ENCODE assay signal across 1 cellular context in the genomic region with DNA sequence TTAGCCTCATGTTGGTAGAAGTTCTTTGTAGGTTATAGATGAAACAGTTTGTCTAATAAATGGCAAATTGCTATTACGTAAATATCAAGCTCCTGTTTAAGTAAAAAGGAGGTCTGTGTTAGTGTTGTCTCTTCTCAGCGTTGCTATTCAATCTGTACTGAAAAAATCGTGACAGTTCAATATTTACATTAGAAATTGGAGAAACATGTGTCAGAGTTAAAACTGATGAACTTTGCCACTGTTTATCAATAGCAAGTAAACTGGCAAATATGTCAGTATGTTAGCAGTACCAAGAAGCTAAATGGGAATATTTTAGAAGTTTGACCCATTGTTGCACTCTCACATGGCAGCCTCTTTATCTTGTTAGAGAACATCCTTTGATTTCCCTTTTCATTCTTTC.
TF ChIP-seq lines count a peak whose summit lies in the region.

No MANE protein-coding gene starts in this region.

TF ChIP-seq in HepG2, 621 proteins besides CTCF, POLR2A, EP300 and RAD21 (continued from another document and continues in another):
- TF ChIP-seq, protein P1, sequence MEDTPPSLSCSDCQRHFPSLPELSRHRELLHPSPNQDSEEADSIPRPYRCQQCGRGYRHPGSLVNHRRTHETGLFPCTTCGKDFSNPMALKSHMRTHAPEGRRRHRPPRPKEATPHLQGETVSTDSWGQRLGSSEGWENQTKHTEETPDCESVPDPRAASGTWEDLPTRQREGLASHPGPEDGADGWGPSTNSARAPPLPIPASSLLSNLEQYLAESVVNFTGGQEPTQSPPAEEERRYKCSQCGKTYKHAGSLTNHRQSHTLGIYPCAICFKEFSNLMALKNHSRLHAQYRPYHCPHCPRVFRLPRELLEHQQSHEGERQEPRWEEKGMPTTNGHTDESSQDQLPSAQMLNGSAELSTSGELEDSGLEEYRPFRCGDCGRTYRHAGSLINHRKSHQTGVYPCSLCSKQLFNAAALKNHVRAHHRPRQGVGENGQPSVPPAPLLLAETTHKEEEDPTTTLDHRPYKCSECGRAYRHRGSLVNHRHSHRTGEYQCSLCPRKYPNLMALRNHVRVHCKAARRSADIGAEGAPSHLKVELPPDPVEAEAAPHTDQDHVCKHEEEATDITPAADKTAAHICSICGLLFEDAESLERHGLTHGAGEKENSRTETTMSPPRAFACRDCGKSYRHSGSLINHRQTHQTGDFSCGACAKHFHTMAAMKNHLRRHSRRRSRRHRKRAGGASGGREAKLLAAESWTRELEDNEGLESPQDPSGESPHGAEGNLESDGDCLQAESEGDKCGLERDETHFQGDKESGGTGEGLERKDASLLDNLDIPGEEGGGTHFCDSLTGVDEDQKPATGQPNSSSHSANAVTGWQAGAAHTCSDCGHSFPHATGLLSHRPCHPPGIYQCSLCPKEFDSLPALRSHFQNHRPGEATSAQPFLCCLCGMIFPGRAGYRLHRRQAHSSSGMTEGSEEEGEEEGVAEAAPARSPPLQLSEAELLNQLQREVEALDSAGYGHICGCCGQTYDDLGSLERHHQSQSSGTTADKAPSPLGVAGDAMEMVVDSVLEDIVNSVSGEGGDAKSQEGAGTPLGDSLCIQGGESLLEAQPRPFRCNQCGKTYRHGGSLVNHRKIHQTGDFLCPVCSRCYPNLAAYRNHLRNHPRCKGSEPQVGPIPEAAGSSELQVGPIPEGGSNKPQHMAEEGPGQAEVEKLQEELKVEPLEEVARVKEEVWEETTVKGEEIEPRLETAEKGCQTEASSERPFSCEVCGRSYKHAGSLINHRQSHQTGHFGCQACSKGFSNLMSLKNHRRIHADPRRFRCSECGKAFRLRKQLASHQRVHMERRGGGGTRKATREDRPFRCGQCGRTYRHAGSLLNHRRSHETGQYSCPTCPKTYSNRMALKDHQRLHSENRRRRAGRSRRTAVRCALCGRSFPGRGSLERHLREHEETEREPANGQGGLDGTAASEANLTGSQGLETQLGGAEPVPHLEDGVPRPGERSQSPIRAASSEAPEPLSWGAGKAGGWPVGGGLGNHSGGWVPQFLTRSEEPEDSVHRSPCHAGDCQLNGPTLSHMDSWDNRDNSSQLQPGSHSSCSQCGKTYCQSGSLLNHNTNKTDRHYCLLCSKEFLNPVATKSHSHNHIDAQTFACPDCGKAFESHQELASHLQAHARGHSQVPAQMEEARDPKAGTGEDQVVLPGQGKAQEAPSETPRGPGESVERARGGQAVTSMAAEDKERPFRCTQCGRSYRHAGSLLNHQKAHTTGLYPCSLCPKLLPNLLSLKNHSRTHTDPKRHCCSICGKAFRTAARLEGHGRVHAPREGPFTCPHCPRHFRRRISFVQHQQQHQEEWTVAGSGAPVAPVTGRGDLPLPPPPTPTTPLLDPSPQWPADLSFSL (CRISPR knock-in tag; IDR thresholded peaks at IDR 0.05), result no peak
- no peak for TF ChIP-seq ZNF883 (CRISPR knock-in tag; IDR thresholded peaks at IDR 0.05; ENCODE audit: not compliant biosample characterization)
- TF ChIP-seq, protein P2, sequence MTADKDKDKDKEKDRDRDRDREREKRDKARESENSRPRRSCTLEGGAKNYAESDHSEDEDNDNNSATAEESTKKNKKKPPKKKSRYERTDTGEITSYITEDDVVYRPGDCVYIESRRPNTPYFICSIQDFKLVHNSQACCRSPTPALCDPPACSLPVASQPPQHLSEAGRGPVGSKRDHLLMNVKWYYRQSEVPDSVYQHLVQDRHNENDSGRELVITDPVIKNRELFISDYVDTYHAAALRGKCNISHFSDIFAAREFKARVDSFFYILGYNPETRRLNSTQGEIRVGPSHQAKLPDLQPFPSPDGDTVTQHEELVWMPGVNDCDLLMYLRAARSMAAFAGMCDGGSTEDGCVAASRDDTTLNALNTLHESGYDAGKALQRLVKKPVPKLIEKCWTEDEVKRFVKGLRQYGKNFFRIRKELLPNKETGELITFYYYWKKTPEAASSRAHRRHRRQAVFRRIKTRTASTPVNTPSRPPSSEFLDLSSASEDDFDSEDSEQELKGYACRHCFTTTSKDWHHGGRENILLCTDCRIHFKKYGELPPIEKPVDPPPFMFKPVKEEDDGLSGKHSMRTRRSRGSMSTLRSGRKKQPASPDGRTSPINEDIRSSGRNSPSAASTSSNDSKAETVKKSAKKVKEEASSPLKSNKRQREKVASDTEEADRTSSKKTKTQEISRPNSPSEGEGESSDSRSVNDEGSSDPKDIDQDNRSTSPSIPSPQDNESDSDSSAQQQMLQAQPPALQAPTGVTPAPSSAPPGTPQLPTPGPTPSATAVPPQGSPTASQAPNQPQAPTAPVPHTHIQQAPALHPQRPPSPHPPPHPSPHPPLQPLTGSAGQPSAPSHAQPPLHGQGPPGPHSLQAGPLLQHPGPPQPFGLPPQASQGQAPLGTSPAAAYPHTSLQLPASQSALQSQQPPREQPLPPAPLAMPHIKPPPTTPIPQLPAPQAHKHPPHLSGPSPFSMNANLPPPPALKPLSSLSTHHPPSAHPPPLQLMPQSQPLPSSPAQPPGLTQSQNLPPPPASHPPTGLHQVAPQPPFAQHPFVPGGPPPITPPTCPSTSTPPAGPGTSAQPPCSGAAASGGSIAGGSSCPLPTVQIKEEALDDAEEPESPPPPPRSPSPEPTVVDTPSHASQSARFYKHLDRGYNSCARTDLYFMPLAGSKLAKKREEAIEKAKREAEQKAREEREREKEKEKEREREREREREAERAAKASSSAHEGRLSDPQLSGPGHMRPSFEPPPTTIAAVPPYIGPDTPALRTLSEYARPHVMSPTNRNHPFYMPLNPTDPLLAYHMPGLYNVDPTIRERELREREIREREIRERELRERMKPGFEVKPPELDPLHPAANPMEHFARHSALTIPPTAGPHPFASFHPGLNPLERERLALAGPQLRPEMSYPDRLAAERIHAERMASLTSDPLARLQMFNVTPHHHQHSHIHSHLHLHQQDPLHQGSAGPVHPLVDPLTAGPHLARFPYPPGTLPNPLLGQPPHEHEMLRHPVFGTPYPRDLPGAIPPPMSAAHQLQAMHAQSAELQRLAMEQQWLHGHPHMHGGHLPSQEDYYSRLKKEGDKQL (CRISPR knock-in tag; IDR thresholded peaks at IDR 0.05; ENCODE audit: low read depth), result peak; percentile 61
- no peak for TF ChIP-seq ZNF879 (CRISPR knock-in tag; IDR thresholded peaks at IDR 0.05)
- TF ChIP-seq ZKSCAN8 (CRISPR knock-in tag; IDR thresholded peaks at IDR 0.05; ENCODE audit: borderline replicate concordance), result peak; percentile 55; the same call in 1 of the 2 replicates
- TF ChIP-seq TARDBP (CRISPR knock-in tag; IDR thresholded peaks at IDR 0.05), result peak; percentile 62; the same call in 1 of the 2 replicates
- TF ChIP-seq, protein P3, sequence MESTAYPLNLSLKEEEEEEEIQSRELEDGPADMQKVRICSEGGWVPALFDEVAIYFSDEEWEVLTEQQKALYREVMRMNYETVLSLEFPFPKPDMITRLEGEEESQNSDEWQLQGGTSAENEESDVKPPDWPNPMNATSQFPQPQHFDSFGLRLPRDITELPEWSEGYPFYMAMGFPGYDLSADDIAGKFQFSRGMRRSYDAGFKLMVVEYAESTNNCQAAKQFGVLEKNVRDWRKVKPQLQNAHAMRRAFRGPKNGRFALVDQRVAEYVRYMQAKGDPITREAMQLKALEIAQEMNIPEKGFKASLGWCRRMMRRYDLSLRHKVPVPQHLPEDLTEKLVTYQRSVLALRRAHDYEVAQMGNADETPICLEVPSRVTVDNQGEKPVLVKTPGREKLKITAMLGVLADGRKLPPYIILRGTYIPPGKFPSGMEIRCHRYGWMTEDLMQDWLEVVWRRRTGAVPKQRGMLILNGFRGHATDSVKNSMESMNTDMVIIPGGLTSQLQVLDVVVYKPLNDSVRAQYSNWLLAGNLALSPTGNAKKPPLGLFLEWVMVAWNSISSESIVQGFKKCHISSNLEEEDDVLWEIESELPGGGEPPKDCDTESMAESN (CRISPR knock-in tag; conservative IDR thresholded peaks at IDR 0.05), result no peak
- no peak for TF ChIP-seq PAX8 (CRISPR knock-in tag; IDR thresholded peaks at IDR 0.05; ENCODE audit: borderline replicate concordance)
- no peak for TF ChIP-seq WIZ (CRISPR knock-in tag; IDR thresholded peaks at IDR 0.05)
- no peak for TF ChIP-seq ZNF713 (CRISPR knock-in tag; IDR thresholded peaks at IDR 0.05)
- peak; percentile 62; the same call in 1 of the 2 replicates for TF ChIP-seq ATF1 (CRISPR knock-in tag; IDR thresholded peaks at IDR 0.05)
- TF ChIP-seq, protein P4, sequence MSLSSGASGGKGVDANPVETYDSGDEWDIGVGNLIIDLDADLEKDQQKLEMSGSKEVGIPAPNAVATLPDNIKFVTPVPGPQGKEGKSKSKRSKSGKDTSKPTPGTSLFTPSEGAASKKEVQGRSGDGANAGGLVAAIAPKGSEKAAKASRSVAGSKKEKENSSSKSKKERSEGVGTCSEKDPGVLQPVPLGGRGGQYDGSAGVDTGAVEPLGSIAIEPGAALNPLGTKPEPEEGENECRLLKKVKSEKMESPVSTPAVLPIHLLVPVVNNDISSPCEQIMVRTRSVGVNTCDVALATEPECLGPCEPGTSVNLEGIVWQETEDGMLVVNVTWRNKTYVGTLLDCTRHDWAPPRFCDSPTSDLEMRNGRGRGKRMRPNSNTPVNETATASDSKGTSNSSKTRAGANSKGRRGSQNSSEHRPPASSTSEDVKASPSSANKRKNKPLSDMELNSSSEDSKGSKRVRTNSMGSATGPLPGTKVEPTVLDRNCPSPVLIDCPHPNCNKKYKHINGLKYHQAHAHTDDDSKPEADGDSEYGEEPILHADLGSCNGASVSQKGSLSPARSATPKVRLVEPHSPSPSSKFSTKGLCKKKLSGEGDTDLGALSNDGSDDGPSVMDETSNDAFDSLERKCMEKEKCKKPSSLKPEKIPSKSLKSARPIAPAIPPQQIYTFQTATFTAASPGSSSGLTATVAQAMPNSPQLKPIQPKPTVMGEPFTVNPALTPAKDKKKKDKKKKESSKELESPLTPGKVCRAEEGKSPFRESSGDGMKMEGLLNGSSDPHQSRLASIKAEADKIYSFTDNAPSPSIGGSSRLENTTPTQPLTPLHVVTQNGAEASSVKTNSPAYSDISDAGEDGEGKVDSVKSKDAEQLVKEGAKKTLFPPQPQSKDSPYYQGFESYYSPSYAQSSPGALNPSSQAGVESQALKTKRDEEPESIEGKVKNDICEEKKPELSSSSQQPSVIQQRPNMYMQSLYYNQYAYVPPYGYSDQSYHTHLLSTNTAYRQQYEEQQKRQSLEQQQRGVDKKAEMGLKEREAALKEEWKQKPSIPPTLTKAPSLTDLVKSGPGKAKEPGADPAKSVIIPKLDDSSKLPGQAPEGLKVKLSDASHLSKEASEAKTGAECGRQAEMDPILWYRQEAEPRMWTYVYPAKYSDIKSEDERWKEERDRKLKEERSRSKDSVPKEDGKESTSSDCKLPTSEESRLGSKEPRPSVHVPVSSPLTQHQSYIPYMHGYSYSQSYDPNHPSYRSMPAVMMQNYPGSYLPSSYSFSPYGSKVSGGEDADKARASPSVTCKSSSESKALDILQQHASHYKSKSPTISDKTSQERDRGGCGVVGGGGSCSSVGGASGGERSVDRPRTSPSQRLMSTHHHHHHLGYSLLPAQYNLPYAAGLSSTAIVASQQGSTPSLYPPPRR (CRISPR knock-in tag; IDR thresholded peaks at IDR 0.05; ENCODE audit: borderline replicate concordance), result peak; percentile 85
- TF ChIP-seq RARA (CRISPR knock-in tag; IDR thresholded peaks at IDR 0.05), result peak; percentile 90
- no peak for TF ChIP-seq CC2D1A (CRISPR knock-in tag; IDR thresholded peaks at IDR 0.05)
- TF ChIP-seq MTA1 (CRISPR knock-in tag; IDR thresholded peaks at IDR 0.05; ENCODE audit: borderline replicate concordance), result no peak
- TF ChIP-seq ZNF12 (CRISPR knock-in tag; IDR thresholded peaks at IDR 0.05), result 0 out of 2 replicates have a peak, but pooled peaks have one; percentile 34
- no peak for TF ChIP-seq PRPF4 (IDR thresholded peaks at IDR 0.05; ENCODE audit: low read depth, low read length, poor library complexity, severe bottlenecking)
- TF ChIP-seq SCMH1 (CRISPR knock-in tag; IDR thresholded peaks at IDR 0.05; ENCODE audit: borderline replicate concordance), result no peak
- TF ChIP-seq KLF12 (CRISPR knock-in tag; IDR thresholded peaks at IDR 0.05; ENCODE audit: borderline replicate concordance), result no peak
- no peak for TF ChIP-seq TGIF2 (CRISPR knock-in tag; IDR thresholded peaks at IDR 0.05)
- peak; percentile 91; the same call in 1 of the 2 replicates for TF ChIP-seq FOXJ3 (CRISPR knock-in tag; IDR thresholded peaks at IDR 0.05; ENCODE audit: borderline replicate concordance)
- TF ChIP-seq IRX3 (CRISPR knock-in tag; IDR thresholded peaks at IDR 0.05; ENCODE audit: borderline replicate concordance, low read depth), result no peak
- TF ChIP-seq DPF2 (CRISPR knock-in tag; IDR thresholded peaks at IDR 0.05; ENCODE audit: borderline replicate concordance, low read depth), result peak; percentile 85; the same call in 1 of the 2 replicates
- TF ChIP-seq, protein P5, sequence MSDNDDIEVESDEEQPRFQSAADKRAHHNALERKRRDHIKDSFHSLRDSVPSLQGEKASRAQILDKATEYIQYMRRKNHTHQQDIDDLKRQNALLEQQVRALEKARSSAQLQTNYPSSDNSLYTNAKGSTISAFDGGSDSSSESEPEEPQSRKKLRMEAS (IDR thresholded peaks at IDR 0.05), result peak; percentile 37; the same call in 1 of the 2 replicates
- TF ChIP-seq ZNF703 (CRISPR knock-in tag; IDR thresholded peaks at IDR 0.05; ENCODE audit: borderline replicate concordance), result no peak
- TF ChIP-seq, protein P6, sequence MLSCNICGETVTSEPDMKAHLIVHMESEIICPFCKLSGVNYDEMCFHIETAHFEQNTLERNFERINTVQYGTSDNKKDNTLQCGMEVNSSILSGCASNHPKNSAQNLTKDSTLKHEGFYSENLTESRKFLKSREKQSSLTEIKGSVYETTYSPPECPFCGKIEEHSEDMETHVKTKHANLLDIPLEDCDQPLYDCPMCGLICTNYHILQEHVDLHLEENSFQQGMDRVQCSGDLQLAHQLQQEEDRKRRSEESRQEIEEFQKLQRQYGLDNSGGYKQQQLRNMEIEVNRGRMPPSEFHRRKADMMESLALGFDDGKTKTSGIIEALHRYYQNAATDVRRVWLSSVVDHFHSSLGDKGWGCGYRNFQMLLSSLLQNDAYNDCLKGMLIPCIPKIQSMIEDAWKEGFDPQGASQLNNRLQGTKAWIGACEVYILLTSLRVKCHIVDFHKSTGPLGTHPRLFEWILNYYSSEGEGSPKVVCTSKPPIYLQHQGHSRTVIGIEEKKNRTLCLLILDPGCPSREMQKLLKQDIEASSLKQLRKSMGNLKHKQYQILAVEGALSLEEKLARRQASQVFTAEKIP (CRISPR knock-in tag; IDR thresholded peaks at IDR 0.05; ENCODE audit: borderline replicate concordance), result no peak
- TF ChIP-seq KDM6A (CRISPR knock-in tag; IDR thresholded peaks at IDR 0.05; ENCODE audit: low read depth), result peak; percentile 78
- TF ChIP-seq, protein P7, sequence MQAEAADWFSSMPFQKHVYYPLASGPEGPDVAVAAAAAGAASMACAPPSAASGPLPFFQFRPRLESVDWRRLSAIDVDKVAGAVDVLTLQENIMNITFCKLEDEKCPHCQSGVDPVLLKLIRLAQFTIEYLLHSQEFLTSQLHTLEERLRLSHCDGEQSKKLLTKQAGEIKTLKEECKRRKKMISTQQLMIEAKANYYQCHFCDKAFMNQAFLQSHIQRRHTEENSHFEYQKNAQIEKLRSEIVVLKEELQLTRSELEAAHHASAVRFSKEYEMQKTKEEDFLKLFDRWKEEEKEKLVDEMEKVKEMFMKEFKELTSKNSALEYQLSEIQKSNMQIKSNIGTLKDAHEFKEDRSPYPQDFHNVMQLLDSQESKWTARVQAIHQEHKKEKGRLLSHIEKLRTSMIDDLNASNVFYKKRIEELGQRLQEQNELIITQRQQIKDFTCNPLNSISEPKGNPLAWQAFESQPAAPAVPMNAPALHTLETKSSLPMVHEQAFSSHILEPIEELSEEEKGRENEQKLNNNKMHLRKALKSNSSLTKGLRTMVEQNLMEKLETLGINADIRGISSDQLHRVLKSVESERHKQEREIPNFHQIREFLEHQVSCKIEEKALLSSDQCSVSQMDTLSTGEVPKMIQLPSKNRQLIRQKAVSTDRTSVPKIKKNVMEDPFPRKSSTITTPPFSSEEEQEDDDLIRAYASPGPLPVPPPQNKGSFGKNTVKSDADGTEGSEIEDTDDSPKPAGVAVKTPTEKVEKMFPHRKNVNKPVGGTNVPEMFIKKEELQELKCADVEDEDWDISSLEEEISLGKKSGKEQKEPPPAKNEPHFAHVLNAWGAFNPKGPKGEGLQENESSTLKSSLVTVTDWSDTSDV (CRISPR knock-in tag; IDR thresholded peaks at IDR 0.05), result no peak
- peak; percentile 86 for TF ChIP-seq GATAD2A (CRISPR knock-in tag; IDR thresholded peaks at IDR 0.05)
- TF ChIP-seq CHD2 (IDR thresholded peaks at IDR 0.05; ENCODE audit: low read depth, low read length), result no peak
